8 cellular contexts compared by ENCODE assay signal in the genomic region with DNA sequence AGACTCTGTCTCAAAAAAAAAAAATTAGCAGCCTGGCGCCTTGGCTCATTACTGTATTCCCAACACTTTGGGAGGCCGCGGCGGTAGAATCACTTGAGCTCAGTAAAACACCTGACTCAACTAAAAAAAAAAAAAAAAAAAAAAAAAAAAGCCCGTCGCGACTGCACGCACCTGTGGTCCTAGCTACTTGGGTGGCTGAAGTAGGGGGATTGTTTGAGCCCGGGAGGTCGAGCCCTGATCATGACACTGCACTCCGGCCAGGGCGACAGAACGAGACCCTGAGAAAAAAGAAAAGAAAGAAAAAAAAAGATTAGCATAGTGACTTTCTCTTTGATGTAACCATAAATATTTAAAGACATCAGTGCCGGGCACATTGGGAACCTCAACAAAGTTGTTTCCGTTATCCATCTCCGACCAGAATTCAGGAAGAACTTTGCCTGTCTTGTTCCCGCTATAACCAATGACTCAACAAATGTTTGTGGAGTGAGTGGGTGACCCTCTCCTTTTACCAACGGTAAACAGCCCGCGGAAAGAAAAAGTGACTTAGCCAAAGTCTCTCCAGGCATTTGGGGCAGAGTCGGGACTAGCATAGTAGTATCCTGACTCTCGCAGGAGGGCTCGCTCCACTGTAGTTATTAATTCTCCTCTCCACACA. TPM values are rescaled to one million over a fixed set of nuclear protein-coding genes. Genes with fewer than 3 reads are reported as not detected.
DNase-seq lines count a peak whose midpoint lies in the region; ATAC-seq and TF ChIP-seq lines count a peak whose summit lies in the region.

No MANE protein-coding gene starts in this region.

- peaks cover 46% of the 10 kb centered on the region for H3K79me2 ChIP-seq in HCT116 (ENCODE audit: insufficient read depth, low read length)
- H3K79me2 ChIP-seq in MM.1S (ENCODE audit: low read length) = peaks cover 45% of the 10 kb centered on the region

- RAD21 ChIA-PET in HCT116 (lab: Charles Lee; ENCODE audit: low non-redundant PET in 1 of 2, low total read pairs in 2 of 2, uncharacterized antibody in 2 of 2, unreplicated experiment in 2 of 2) = interaction anchor here in 1 of 2 experiments (0.6 kb wide), 1 partner anchor 71 kb away, joined by 3 read pairs; no protein-coding TSS in a partner anchor

- H4K20me1 ChIP-seq in HCT116 (ENCODE audit: insufficient read depth) (no peaks in the 10 kb centered on the region), MM.1S (ENCODE audit: insufficient read depth, low read length) (0 out of 2 replicates have a peak, but pooled peaks cover 4% of the 10 kb centered on the region)

- no peak for TF ChIP-seq RAD21 in HCT116 (IDR thresholded peaks at IDR 0.05; ENCODE audit: low read depth)

- H3K4me2 ChIP-seq in HCT116 (ENCODE audit: low read length) = peak overlapping the region; percentile 89
- peak overlapping the region; percentile 55 for H3K4me2 ChIP-seq in MM.1S (ENCODE audit: low read depth, low read length)

- POLR2A ChIA-PET in HCT116 (lab: Charles Lee) = interaction anchor here (0.6 to 0.7 kb wide), 2 partner anchors 29 to 43 kb away, joined by 4 read pairs; no protein-coding TSS in a partner anchor

- ATAC-seq in GM18505 (IDR thresholded peaks at IDR 0.05; ENCODE audit: unreplicated experiment) = peak; percentile 49
- peak; percentile 73 for ATAC-seq in HCT116
- peak; percentile 64 to 66 for ATAC-seq in activated naive CD4-positive, alpha-beta T cell treated with anti-CD3 and anti-CD28 coated beads, Interleukin-2, amount 50 U/mL, for 72 hours
- ATAC-seq in sciatic nerve = peak; percentile 81

- H3K9me2 ChIP-seq in HCT116 (ENCODE audit: insufficient read depth) (no peaks in the 10 kb centered on the region), MM.1S (replicated peaks; ENCODE audit: insufficient read depth, low read length) (no peaks in the 10 kb centered on the region)

- H3K36me3 ChIP-seq in HCT116 (ENCODE audit: control insufficient read depth in 1 of 2, insufficient read depth in 2 of 2, low read length in 2 of 2) = peaks cover 6 to 9% of the 10 kb centered on the region in 2 experiments; a peak in 3 of 4 replicates
- H3K36me3 ChIP-seq in MM.1S (replicated peaks; ENCODE audit: insufficient read depth, low read length) = 0 out of 2 replicates have a peak, but pooled peaks cover under 1% of the 10 kb centered on the region
- peaks cover 20% of the 10 kb centered on the region for H3K36me3 ChIP-seq in left ventricle myocardium inferior

- no peak for TF ChIP-seq CTCF in HCT116 (IDR thresholded peaks at IDR 0.05 in 2 of 3, conservative IDR thresholded peaks at IDR 0.05 in 1 of 3; ENCODE audit: borderline replicate concordance in 1 of 3, insufficient read depth in 1 of 3, low read depth in 2 of 3, low read length in 2 of 3)
- TF ChIP-seq CTCF in MM.1S (IDR thresholded peaks at IDR 0.05; ENCODE audit: low read length) = no peak
- TF ChIP-seq CTCF in left ventricle myocardium inferior (IDR thresholded peaks at IDR 0.05; ENCODE audit: borderline replicate concordance) = no peak

- H3F3A ChIP-seq in MM.1S (ENCODE audit: insufficient read depth, low read length) = peaks cover 5% of the 10 kb centered on the region; the same call in 1 of the 2 replicates

- H3K4me3 ChIP-seq in HCT116 (replicated peaks in 1 of 2; ENCODE audit: low read depth in 1 of 2, low read length in 2 of 2) (peak overlapping the region; percentile 89 to 91), MM.1S (ENCODE audit: low read length) (peak overlapping the region; percentile 88), left ventricle myocardium inferior (peak overlapping the region; percentile 99)

- peak overlapping the region; percentile 96 to 99 for H3K27ac Mint-ChIP-seq in activated naive CD4-positive, alpha-beta T cell treated with anti-CD3 and anti-CD28 coated beads, Interleukin-2, amount 50 U/mL, for 72 hours

- H3K9me3 Mint-ChIP-seq in activated naive CD4-positive, alpha-beta T cell treated with anti-CD3 and anti-CD28 coated beads, Interleukin-2, amount 50 U/mL, for 72 hours = no peaks in the 10 kb centered on the region

- H2AFZ ChIP-seq in HCT116 (ENCODE audit: low read depth, low read length, poor library complexity, severe bottlenecking) (peak overlapping the region; percentile 95), MM.1S (ENCODE audit: low read length) (peak overlapping the region; percentile 83)

- H3K36me3 Mint-ChIP-seq in activated naive CD4-positive, alpha-beta T cell treated with anti-CD3 and anti-CD28 coated beads, Interleukin-2, amount 50 U/mL, for 72 hours = peaks cover 13 to 18% of the 10 kb centered on the region in 2 donors

- no peak for DNase-seq in HCT116 (ENCODE audit: low read depth, low spot score)
- peak; percentile 27 for DNase-seq in MM.1S
- peak in 1 of 2 donors; percentile 42 for DNase-seq in activated naive CD4-positive, alpha-beta T cell treated with anti-CD3 and anti-CD28 coated beads, Interleukin-2, amount 50 U/mL, for 72 hours (ENCODE audit: low spot score in 2 of 2)
- DNase-seq in left ventricle myocardium inferior = no peak
- DNase-seq in sciatic nerve (ENCODE audit: low spot score) = no peak
- no peak for DNase-seq in epidermal melanocyte (ENCODE audit: insufficient read length, low spot score)
- no peak for DNase-seq in pons (ENCODE audit: low spot score)

- BruUV-seq in HCT116 (replicated peaks; lab: Mats Ljungman, UMichigan) = TSS peak; percentile 95

- CTCF ChIA-PET in HCT116 (lab: Charles Lee) = no interaction called here

- H3K27me3 ChIP-seq in HCT116 (ENCODE audit: insufficient read depth, low read length) = no peaks in the 10 kb centered on the region
- H3K27me3 ChIP-seq in MM.1S (replicated peaks; ENCODE audit: insufficient read depth, low read length) = no peaks in the 10 kb centered on the region
- H3K27me3 ChIP-seq in left ventricle myocardium inferior (ENCODE audit: low read depth) = no peaks in the 10 kb centered on the region

- peaks cover 5 to 12% of the 10 kb centered on the region in 2 experiments; a peak in 3 of 4 replicates for H3K4me1 ChIP-seq in HCT116 (ENCODE audit: control insufficient read depth in 1 of 2, insufficient read depth in 2 of 2, low read length in 2 of 2)
- 0 out of 2 replicates have a peak, but pooled peaks cover 9% of the 10 kb centered on the region for H3K4me1 ChIP-seq in MM.1S (ENCODE audit: low read length)
- H3K4me1 ChIP-seq in left ventricle myocardium inferior = peaks cover 57% of the 10 kb centered on the region

- H3K9ac ChIP-seq in HCT116 (ENCODE audit: low read length) = peak overlapping the region; percentile 81
- H3K9ac ChIP-seq in MM.1S (ENCODE audit: low read length) = peak overlapping the region; percentile 87

- peak overlapping the region; percentile 48; the same call in 1 of the 2 replicates for H3K27ac ChIP-seq in HCT116 (ENCODE audit: low read depth, low read length)
- H3K27ac ChIP-seq in MM.1S (ENCODE audit: low read length) = peak overlapping the region; percentile 44; the same call in 1 of the 2 replicates
- H3K27ac ChIP-seq in left ventricle myocardium inferior (replicated peaks) = peak overlapping the region; percentile 88

- TF ChIP-seq POLR2A in GM18505 (IDR thresholded peaks at IDR 0.05; ENCODE audit: borderline replicate concordance, extremely low read depth, insufficient read depth, insufficient read length) (no peak), HCT116 (IDR thresholded peaks at IDR 0.05; ENCODE audit: borderline replicate concordance, extremely low read depth, insufficient read depth, insufficient read length) (no peak)

- intact Hi-C loops in HCT116 (cut with micrococcal nuclease) = loop anchor here (2.0 kb wide), 1 partner anchor 37 kb away; a partner anchor contains a TSS
- intact Hi-C loops in left ventricle myocardium inferior (cut with micrococcal nuclease) = no loop called here
- intact Hi-C loops in sciatic nerve (cut with DNase I) = no loop called here

- H3K9me3 ChIP-seq in HCT116 (ENCODE audit: control insufficient read depth in 1 of 2, insufficient read depth in 1 of 2, low read depth in 1 of 2, low read length in 2 of 2) (no peaks in the 10 kb centered on the region), MM.1S (replicated peaks; ENCODE audit: insufficient read depth, low read length) (no peaks in the 10 kb centered on the region), left ventricle myocardium inferior (replicated peaks) (no peaks in the 10 kb centered on the region)

TF ChIP-seq in HCT116, 20 proteins besides CTCF, POLR2A, EP300 and RAD21:
- TF ChIP-seq ZFX (IDR thresholded peaks at IDR 0.05) (no peak), CEBPB (IDR thresholded peaks at IDR 0.05; ENCODE audit: low read depth) (no peak), EZH2 (IDR thresholded peaks at IDR 0.05) (no peak), POLR2AphosphoS5 (IDR thresholded peaks at IDR 0.05; ENCODE audit: low read depth, low read length) (no peak), SIN3A (IDR thresholded peaks at IDR 0.05; ENCODE audit: low read depth) (no peak), ELF1 (IDR thresholded peaks at IDR 0.05; ENCODE audit: borderline replicate concordance, low read depth) (no peak), SP1 (IDR thresholded peaks at IDR 0.05; ENCODE audit: low read depth) (no peak), EGR1 (IDR thresholded peaks at IDR 0.05; ENCODE audit: low read depth) (no peak)

RNA-seq across cellular contexts. Expression of a gene that starts 0.6 kb away (rescaled TPM):
- total RNA-seq in HCT116 (2021; ENCODE audit: unreplicated experiment) (48.8 TPM), left ventricle myocardium inferior (18.1 TPM), sciatic nerve (48.4 TPM)
- 15.0 and 26.8 TPM in 2 replicates for polyA plus RNA-seq in HCT116 (2012)
- total RNA-seq in activated naive CD4-positive, alpha-beta T cell treated with anti-CD3 and anti-CD28 coated beads, Interleukin-2, amount 50 U/mL, for 72 hours = 10 to 100 TPM; 54.7 to 71.3 TPM

RNA-seq across cellular contexts. Expression of a gene that starts 36.9 kb away (rescaled TPM):
- 59.9 TPM for total RNA-seq in HCT116 (2021; ENCODE audit: unreplicated experiment)
- 39.8 and 47.2 TPM in 2 replicates for polyA plus RNA-seq in HCT116 (2012)
- total RNA-seq in activated naive CD4-positive, alpha-beta T cell treated with anti-CD3 and anti-CD28 coated beads, Interleukin-2, amount 50 U/mL, for 72 hours = 100 to 1,000 TPM; 115 to 159 TPM
- 52.7 TPM for total RNA-seq in left ventricle myocardium inferior
- total RNA-seq in sciatic nerve = 77.7 TPM
